In genomic region chr6:117687725-117688124, GRCh38 we compare ENCODE assay signal across 20 cellular contexts.
"Had no signal": no experiment of that assay in that cellular context is flagged by ENCODE, and none has a peak within 500 bp of the region (broad histone marks: within the 10 kb centered on the region; RNA-seq: fewer than 3 reads in every experiment).

No MANE protein-coding gene starts in this region.

- H3K4me3 ChIP-seq: lung, neural progenitor cell, ovary, right atrium auricular region, sigmoid colon, skin epidermis, uterus had no signal

- H3K27me3 Mint-ChIP-seq: natural killer cell treated with Interleukin-12 subunit alpha and Interleukin-12 subunit beta and Interleukin-15 and Interleukin-18, amount 100 ng/mL, for 72 hours; type B pancreatic cell had no signal

- ATAC-seq: foreskin keratinocyte; left ventricle myocardium superior; natural killer cell treated with Interleukin-12 subunit alpha and Interleukin-12 subunit beta and Interleukin-15 and Interleukin-18, amount 100 ng/mL, for 72 hours had no signal

- H3K27ac ChIP-seq: foreskin keratinocyte, neural progenitor cell, ovary, right atrium auricular region, sigmoid colon, skin epidermis, uterus had no signal

- H3K27me3 ChIP-seq: foreskin keratinocyte, neural progenitor cell, ovary, right atrium auricular region, sigmoid colon, uterus had no signal

- DNase-seq: endodermal cell; erythroblast; foreskin keratinocyte; immature natural killer cell; left ventricle myocardium superior; mesenchymal stem cell; midbrain; nucleus accumbens; ovary; sigmoid colon; stimulated activated CD4-positive, alpha-beta T cell treated with anti-CD3 and anti-CD28 coated beads, Interleukin-2, amount 100 ng/mL, for 24 hours; stimulated activated CD4-positive, alpha-beta T cell treated with anti-CD3 and anti-CD28 coated beads, Interleukin-4, amount 100 ng/mL, for 4 hours; stimulated activated naive CD4-positive, alpha-beta T cell treated with Interleukin-2 at 50 U/mL for 16 hours; uterus had no signal

- H3K9me3 Mint-ChIP-seq: immature natural killer cell; natural killer cell treated with Interleukin-12 subunit alpha and Interleukin-12 subunit beta and Interleukin-15 and Interleukin-18, amount 100 ng/mL, for 72 hours; neural progenitor cell; type B pancreatic cell had no signal

- H3K9me3 ChIP-seq: ovary, right atrium auricular region, sigmoid colon, uterus had no signal

- H3K27ac Mint-ChIP-seq: endodermal cell, neural progenitor cell, type B pancreatic cell had no signal

- H3K4me1 ChIP-seq: neural progenitor cell had no signal

- H3K4me3 Mint-ChIP-seq: endodermal cell; immature natural killer cell; natural killer cell treated with Interleukin-12 subunit alpha and Interleukin-12 subunit beta and Interleukin-15 and Interleukin-18, amount 100 ng/mL, for 72 hours; neural progenitor cell; type B pancreatic cell had no signal

- H3K36me3 ChIP-seq: neural progenitor cell, ovary, right atrium auricular region, sigmoid colon, uterus had no signal

- H3K4me1 Mint-ChIP-seq: neural progenitor cell had no signal
